14 cellular contexts compared by ENCODE assay signal in the genomic region with DNA sequence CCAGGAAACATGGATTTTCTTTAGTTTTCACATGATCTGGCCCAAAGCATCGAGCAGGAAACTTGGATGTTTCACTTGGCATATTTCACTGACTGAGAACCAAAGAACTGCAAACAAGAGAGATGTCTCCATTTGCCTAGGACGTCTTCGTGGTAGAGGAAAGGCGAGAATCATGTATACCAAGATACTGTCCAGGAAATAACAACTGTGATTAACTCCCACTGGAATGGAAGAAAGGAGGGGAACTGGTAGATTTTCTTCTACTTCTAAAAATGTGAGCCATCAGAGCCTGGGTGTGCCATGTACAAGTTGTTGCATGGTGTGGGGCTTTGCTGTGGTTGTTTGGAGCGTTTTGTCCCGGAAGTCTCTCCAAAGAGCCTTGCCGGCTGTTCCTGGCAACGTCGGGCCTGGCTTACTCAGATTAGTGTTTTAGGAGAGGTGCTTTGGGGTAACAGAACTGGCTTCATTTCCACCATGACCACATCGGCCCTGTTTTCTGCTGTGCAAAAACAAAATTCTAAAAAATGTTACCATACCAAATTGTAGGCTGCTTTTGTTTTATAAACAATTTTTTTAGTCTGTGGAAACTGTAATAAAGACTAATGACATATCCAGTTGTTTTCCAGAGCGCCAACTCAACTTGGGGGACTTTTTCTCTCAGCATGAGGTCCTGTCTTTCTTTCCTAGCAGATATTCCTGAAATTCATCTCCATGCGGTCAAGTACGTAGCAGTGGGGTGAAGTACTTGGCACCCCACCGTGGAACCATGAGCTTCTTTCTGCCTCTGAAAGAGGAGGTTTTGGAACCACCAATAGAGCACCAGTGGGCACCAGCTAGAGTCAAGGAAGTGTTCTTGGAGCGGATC.
DNase-seq lines count a peak whose midpoint lies in the region; ATAC-seq, FAIRE-seq and TF ChIP-seq lines count a peak whose summit lies in the region.
"Had no signal": no experiment of that assay in that cellular context is flagged by ENCODE, and none has a peak within 500 bp of the region (broad histone marks: within the 10 kb centered on the region; RNA-seq: fewer than 3 reads in every experiment).

No MANE protein-coding gene starts in this region.

- no peaks in the 10 kb centered on the region for H3K9me3 ChIP-seq in A549
- no peaks in the 10 kb centered on the region for H3K9me3 ChIP-seq in adrenal gland (replicated peaks in 1 of 3)
- no peaks in the 10 kb centered on the region for H3K9me3 ChIP-seq in WERI-Rb-1 (ENCODE audit: severe bottlenecking)

- no peaks in the 10 kb centered on the region for H3K27me3 Mint-ChIP-seq in osteocyte (ENCODE audit: unreplicated experiment)
- H3K27me3 Mint-ChIP-seq: activated B cell treated with CpG ODN at 0.5 μM for 24 hours had no signal

- intact Hi-C loops in adrenal gland (cut with DNase I) = no loop called here

- no peak for TF ChIP-seq RAD21 in A549 (conservative IDR thresholded peaks at IDR 0.05 in 1 of 2, IDR thresholded peaks at IDR 0.05 in 1 of 2)

- H3K27ac ChIP-seq in A549 (peak overlapping the region; percentile 3 to 60; a peak in 5 of 6 replicates), adrenal gland (peak overlapping the region in 3 of 5 donors; percentile 23 to 63 (median 56)), foreskin keratinocyte (peak overlapping the region; percentile 93), WERI-Rb-1 (no peak overlapping the region)

- TF ChIP-seq EP300 in A549 (IDR thresholded peaks at IDR 0.05) = no peak

- POLR2A ChIA-PET in A549 (lab: Yijun Ruan, JAX) = no interaction called here

- TF ChIP-seq POLR2A in A549 (IDR thresholded peaks at IDR 0.05; ENCODE audit: low read length) = no peak
- no peak for TF ChIP-seq POLR2A in adrenal gland (IDR thresholded peaks at IDR 0.05)

- H3K4me3 ChIP-seq in A549 (no peak overlapping the region), adrenal gland (no peak overlapping the region), WERI-Rb-1 (ENCODE audit: low read depth, low read length) (no peak overlapping the region)

- H3K27ac Mint-ChIP-seq in osteocyte (ENCODE audit: unreplicated experiment) = peak overlapping the region; percentile 33
- no peak overlapping the region for H3K27ac Mint-ChIP-seq in activated naive CD4-positive, alpha-beta T cell treated with anti-CD3 and anti-CD28 coated beads, Interleukin-2, amount 50 U/mL, for 72 hours
- H3K27ac Mint-ChIP-seq: activated B cell treated with CpG ODN at 0.5 μM for 24 hours had no signal

- no peak overlapping the region for H3K4me3 Mint-ChIP-seq in osteocyte (ENCODE audit: unreplicated experiment)
- H3K4me3 Mint-ChIP-seq: activated B cell treated with CpG ODN at 0.5 μM for 24 hours had no signal

- CTCF ChIA-PET in A549 (lab: Yijun Ruan, JAX) = no interaction called here

- FAIRE-seq in A549 (lab: Jason Lieb, UNC) (no peak), RCC 7860 (lab: Jason Lieb, UNC) (no peak)
- FAIRE-seq: A204.1, endometrium had no signal

- WGBS in A549 (ENCODE audit: missing lambda C conversion rate) = 87% methylated on average over 15 of the region's 15 CpGs
- WGBS in adrenal gland, 4 donors = 63 to 72% (median 71%) methylated on average over 15 of the region's 15 CpGs

- H3K27me3 ChIP-seq in adrenal gland (no peaks in the 10 kb centered on the region), foreskin keratinocyte (no peaks in the 10 kb centered on the region), WERI-Rb-1 (ENCODE audit: insufficient read depth, low read depth, severe bottlenecking) (no peaks in the 10 kb centered on the region)

- H3K4me1 Mint-ChIP-seq in osteocyte (ENCODE audit: unreplicated experiment) = peaks cover 24% of the 10 kb centered on the region
- H3K4me1 Mint-ChIP-seq: activated B cell treated with CpG ODN at 0.5 μM for 24 hours had no signal

- H3K36me3 Mint-ChIP-seq in osteocyte (ENCODE audit: unreplicated experiment) = no peaks in the 10 kb centered on the region
- no peaks in the 10 kb centered on the region for H3K36me3 Mint-ChIP-seq in activated naive CD4-positive, alpha-beta T cell treated with anti-CD3 and anti-CD28 coated beads, Interleukin-2, amount 50 U/mL, for 72 hours

- TF ChIP-seq CTCF in A549 (IDR thresholded peaks at IDR 0.05) (no peak), adrenal gland (IDR thresholded peaks at IDR 0.05) (no peak), foreskin keratinocyte (conservative IDR thresholded peaks at IDR 0.05) (no peak), osteocyte (IDR thresholded peaks at IDR 0.05) (no peak), WERI-Rb-1 (IDR thresholded peaks at IDR 0.05; ENCODE audit: low read depth, low read length) (no peak)

- DNase-seq in A549 (ENCODE audit: low read depth in 1 of 2, low spot score in 1 of 2) (no peak), adrenal gland (peak in 3 of 7 donors; percentile 33 to 54 (median 42)), foreskin keratinocyte (peak; percentile 83 to 92), osteocyte (ENCODE audit: extremely low spot score, unreplicated experiment) (no peak), WERI-Rb-1 (no peak), RCC 7860 (ENCODE audit: low spot score) (no peak)
- no peak for DNase-seq in stimulated activated CD8-positive, alpha-beta memory T cell treated with anti-CD3 and anti-CD28 coated beads, Interleukin-4, amount 100 ng/mL, for 48 hours
- no peak for DNase-seq in activated naive CD4-positive, alpha-beta T cell treated with anti-CD3 and anti-CD28 coated beads, Interleukin-2, amount 50 U/mL, for 72 hours (ENCODE audit: low spot score in 2 of 2)
- DNase-seq: activated B cell treated with CpG ODN at 0.5 μM for 24 hours; activated naive CD4-positive, alpha-beta T cell; kidney glomerular epithelial cell; NCI-H1092 treated with DMSO at 0.1 percent for 48 hours had no signal

- no peak for ATAC-seq in A549
- ATAC-seq in foreskin keratinocyte = peak; percentile 77
- no peak for ATAC-seq in activated naive CD4-positive, alpha-beta T cell treated with anti-CD3 and anti-CD28 coated beads, Interleukin-2, amount 50 U/mL, for 72 hours

- peak overlapping the region; percentile 50 for H3K4me2 ChIP-seq in A549

- no peaks in the 10 kb centered on the region for H3K9me3 Mint-ChIP-seq in osteocyte (ENCODE audit: unreplicated experiment)
- H3K9me3 Mint-ChIP-seq in activated naive CD4-positive, alpha-beta T cell treated with anti-CD3 and anti-CD28 coated beads, Interleukin-2, amount 50 U/mL, for 72 hours = no peaks in the 10 kb centered on the region
- H3K9me3 Mint-ChIP-seq: activated B cell treated with CpG ODN at 0.5 μM for 24 hours had no signal

- H3K36me3 ChIP-seq in adrenal gland (replicated peaks in 1 of 2) (no peaks in the 10 kb centered on the region), WERI-Rb-1 (no peaks in the 10 kb centered on the region)

- H3K4me1 ChIP-seq in A549 (peaks cover 15% of the 10 kb centered on the region), adrenal gland (replicated peaks in 1 of 2) (peaks cover 0 to 14% of the 10 kb centered on the region in 2 donors), foreskin keratinocyte (peaks cover 37% of the 10 kb centered on the region)

TF ChIP-seq in A549, 52 proteins besides CTCF, POLR2A, EP300 and RAD21 (continues in another document):
- TF ChIP-seq TFCP2L1 (CRISPR knock-in tag; IDR thresholded peaks at IDR 0.05) (no peak), RFX5 (IDR thresholded peaks at IDR 0.05) (no peak), TP53 (CRISPR knock-in tag; IDR thresholded peaks at IDR 0.05) (no peak), MAFK (IDR thresholded peaks at IDR 0.05; ENCODE audit: partially characterized antibody) (no peak), HOXA7 (CRISPR knock-in tag; IDR thresholded peaks at IDR 0.05) (no peak), EHMT2 (IDR thresholded peaks at IDR 0.05; ENCODE audit: low read depth) (no peak), EHF (CRISPR knock-in tag; IDR thresholded peaks at IDR 0.05) (no peak), ESRRA (IDR thresholded peaks at IDR 0.05; ENCODE audit: borderline replicate concordance, low read length) (no peak), FOSL2 (IDR thresholded peaks at IDR 0.05) (no peak), FOSL2 (CRISPR knock-in tag; IDR thresholded peaks at IDR 0.05) (no peak), POLR2AphosphoS2 (conservative IDR thresholded peaks at IDR 0.05; ENCODE audit: low read length) (no peak), CBX2 (IDR thresholded peaks at IDR 0.05; ENCODE audit: borderline replicate concordance, low read depth) (no peak), HEYL (CRISPR knock-in tag; IDR thresholded peaks at IDR 0.05) (no peak), RNF2 (IDR thresholded peaks at IDR 0.05; ENCODE audit: borderline replicate concordance, low read depth) (no peak)
- TF ChIP-seq, protein P1, sequence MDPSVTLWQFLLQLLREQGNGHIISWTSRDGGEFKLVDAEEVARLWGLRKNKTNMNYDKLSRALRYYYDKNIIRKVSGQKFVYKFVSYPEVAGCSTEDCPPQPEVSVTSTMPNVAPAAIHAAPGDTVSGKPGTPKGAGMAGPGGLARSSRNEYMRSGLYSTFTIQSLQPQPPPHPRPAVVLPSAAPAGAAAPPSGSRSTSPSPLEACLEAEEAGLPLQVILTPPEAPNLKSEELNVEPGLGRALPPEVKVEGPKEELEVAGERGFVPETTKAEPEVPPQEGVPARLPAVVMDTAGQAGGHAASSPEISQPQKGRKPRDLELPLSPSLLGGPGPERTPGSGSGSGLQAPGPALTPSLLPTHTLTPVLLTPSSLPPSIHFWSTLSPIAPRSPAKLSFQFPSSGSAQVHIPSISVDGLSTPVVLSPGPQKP (IDR thresholded peaks at IDR 0.05; ENCODE audit: low read depth, low read length) = no peak
- TF ChIP-seq, protein P2, sequence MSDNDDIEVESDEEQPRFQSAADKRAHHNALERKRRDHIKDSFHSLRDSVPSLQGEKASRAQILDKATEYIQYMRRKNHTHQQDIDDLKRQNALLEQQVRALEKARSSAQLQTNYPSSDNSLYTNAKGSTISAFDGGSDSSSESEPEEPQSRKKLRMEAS (IDR thresholded peaks at IDR 0.05) = no peak

Comparison
In these comparisons a context has a peak if more than half of its experiments do, and no peak if none do; other contexts are left out.
1. DNase-seq: peak in foreskin keratinocyte (2 of 2); none in A549 (0 of 2), osteocyte (single experiment), WERI-Rb-1 (single experiment), stimulated activated CD8-positive, alpha-beta memory T cell treated with anti-CD3 and anti-CD28 coated beads, Interleukin-4, amount 100 ng/mL, for 48 hours (single experiment), RCC 7860 (single experiment) and activated naive CD4-positive, alpha-beta T cell treated with anti-CD3 and anti-CD28 coated beads, Interleukin-2, amount 50 U/mL, for 72 hours (0 of 2).